Comparison of ENCODE assay signal across 20 cellular contexts in the genomic region with DNA sequence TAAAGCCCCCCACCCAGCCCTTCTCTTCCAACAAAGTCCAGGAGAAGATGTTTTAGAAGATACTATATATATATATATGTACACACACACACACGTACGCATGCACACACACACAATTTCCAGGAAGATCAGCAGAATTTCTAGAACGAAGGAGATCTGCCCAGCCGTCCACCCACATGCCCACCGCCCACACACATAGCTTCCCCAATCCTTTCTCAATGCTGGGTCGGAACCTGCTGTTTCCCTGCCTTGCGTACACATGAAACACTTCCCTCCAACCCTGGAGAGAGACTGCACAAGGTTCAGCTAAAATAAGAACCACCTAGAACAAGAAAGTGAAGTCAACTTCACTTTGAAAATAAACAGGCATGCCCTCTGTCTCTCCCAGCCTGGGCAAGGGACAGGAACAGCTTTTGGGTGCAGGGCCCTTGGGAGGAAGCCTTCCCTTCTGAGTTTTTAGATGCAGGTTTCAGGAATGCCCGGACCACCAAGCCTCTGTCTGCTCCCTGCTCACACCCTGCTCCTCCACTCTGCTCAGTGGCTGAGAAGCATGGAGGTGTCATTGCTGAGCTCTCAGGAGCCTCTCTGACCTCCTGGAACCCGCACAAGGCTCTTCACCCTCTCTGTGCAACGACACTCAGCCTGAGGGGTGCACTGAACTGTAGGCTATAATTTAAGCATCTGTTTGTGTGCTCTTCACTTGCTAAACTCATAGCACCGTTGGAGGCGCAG.
DNase-seq lines count a peak whose midpoint lies in the region; ATAC-seq and TF ChIP-seq lines count a peak whose summit lies in the region.
"Had no signal": no experiment of that assay in that cellular context is flagged by ENCODE, and none has a peak within 500 bp of the region (broad histone marks: within the 10 kb centered on the region; RNA-seq: fewer than 3 reads in every experiment).

No MANE protein-coding gene starts in this region.

- no peak overlapping the region for H2AFZ ChIP-seq in PC-9

- no peaks in the 10 kb centered on the region for H3K36me3 ChIP-seq in heart right ventricle
- H3K36me3 ChIP-seq in endodermal cell (ENCODE audit: control insufficient read depth, insufficient read depth, low read length): no peaks in the 10 kb centered on the region
- H3K36me3 ChIP-seq in upper lobe of right lung: no peaks in the 10 kb centered on the region
- no peaks in the 10 kb centered on the region for H3K36me3 ChIP-seq in PC-9 (ENCODE audit: low read depth)
- H3K36me3 ChIP-seq in stomach: no peaks in the 10 kb centered on the region
- H3K36me3 ChIP-seq: BLaER1 had no signal

- H4K20me1 ChIP-seq in PC-9 (ENCODE audit: insufficient read depth): no peaks in the 10 kb centered on the region
- H4K20me1 ChIP-seq: BLaER1 had no signal

- no peak for TF ChIP-seq POLR2A in stomach (IDR thresholded peaks at IDR 0.05)

- H3K4me1 ChIP-seq in heart right ventricle (peaks cover 4 to 43% (median 28%) of the 10 kb centered on the region in 9 donors), endodermal cell (ENCODE audit: control insufficient read depth, insufficient read depth, low read length) (peaks cover 17% of the 10 kb centered on the region), upper lobe of right lung (peaks cover 20% of the 10 kb centered on the region), PC-9 (replicated peaks; ENCODE audit: insufficient read depth) (peaks cover 29% of the 10 kb centered on the region), stomach (peaks cover 5 to 47% (median 19%) of the 10 kb centered on the region in 4 donors)

- no peak overlapping the region for H3K4me3 ChIP-seq in heart right ventricle
- no peak overlapping the region for H3K4me3 ChIP-seq in endodermal cell (ENCODE audit: low read length)
- no peak overlapping the region for H3K4me3 ChIP-seq in upper lobe of right lung
- H3K4me3 ChIP-seq in PC-9: no peak overlapping the region
- no peak overlapping the region for H3K4me3 ChIP-seq in stomach
- H3K4me3 ChIP-seq: BLaER1 had no signal

- no peaks in the 10 kb centered on the region for H3K9me3 ChIP-seq in heart right ventricle
- no peaks in the 10 kb centered on the region for H3K9me3 ChIP-seq in endodermal cell (ENCODE audit: control insufficient read depth, low read length)
- H3K9me3 ChIP-seq in upper lobe of right lung: no peaks in the 10 kb centered on the region
- no peaks in the 10 kb centered on the region for H3K9me3 ChIP-seq in PC-9 (ENCODE audit: insufficient read depth, low read depth)
- no peaks in the 10 kb centered on the region for H3K9me3 ChIP-seq in stomach
- H3K9me3 ChIP-seq: BLaER1 had no signal

- no peak overlapping the region for H3K4me3 Mint-ChIP-seq in endodermal cell
- H3K4me3 Mint-ChIP-seq in nephron: peak overlapping the region in 1 of 3 experiments; percentile 6
- H3K4me3 Mint-ChIP-seq: IgD-negative memory B cell had no signal

- BruUV-seq in PC-9 (replicated peaks; lab: Mats Ljungman, UMichigan): no TSS peak

- no peak for TF ChIP-seq EP300 in stomach (IDR thresholded peaks at IDR 0.05)

- POLR2A ChIA-PET in PC-9 (lab: Charles Lee; ENCODE audit: unreplicated experiment): no interaction called here

- TF ChIP-seq CTCF in heart right ventricle (IDR thresholded peaks at IDR 0.05): no peak
- TF ChIP-seq CTCF in endodermal cell (conservative IDR thresholded peaks at IDR 0.05): no peak
- TF ChIP-seq CTCF in nephron (IDR thresholded peaks at IDR 0.05; ENCODE audit: unreplicated experiment in 3 of 3): no peak
- no peak for TF ChIP-seq CTCF in upper lobe of right lung (IDR thresholded peaks at IDR 0.05)
- TF ChIP-seq CTCF in PC-9 (conservative IDR thresholded peaks at IDR 0.05): no peak
- TF ChIP-seq CTCF in stomach (IDR thresholded peaks at IDR 0.05): no peak

- H3K79me2 ChIP-seq in PC-9 (ENCODE audit: low read depth): no peaks in the 10 kb centered on the region

- DNase-seq in heart right ventricle (no peak), left cardiac atrium (no peak), endodermal cell (peak; percentile 24), upper lobe of right lung (peak; percentile 70), PC-9 (no peak), stomach (no peak)
- DNase-seq: COR-L47, DMS153, EL, HCEC 1CT, NCI-H187 treated with DMSO at 0.1 percent for 48 hours, NCI-H2171 treated with DMSO at 0.1 percent for 48 hours, NCI-H446 treated with DMSO at 0.1 percent for 48 hours, NCI-H748 treated with DMSO at 0.1 percent for 48 hours, PC-3 had no signal

- CTCF ChIA-PET in PC-9 (lab: Charles Lee): no interaction called here

- H3K4me1 Mint-ChIP-seq in endodermal cell: peaks cover 42% of the 10 kb centered on the region
- peaks cover 75% of the 10 kb centered on the region for H3K4me1 Mint-ChIP-seq in nephron

- intact Hi-C loops in heart right ventricle (cut with DNase I) (no loop called here), left cardiac atrium (cut with DNase I) (no loop called here), upper lobe of right lung (cut with DNase I) (no loop called here), PC-9 (cut with micrococcal nuclease; ENCODE audit: unreplicated experiment) (no loop called here), stomach (cut with DNase I; ENCODE audit: low total_unique reads) (no loop called here)

- H3K27ac ChIP-seq in heart right ventricle (peak overlapping the region in 7 of 10 donors; percentile 33 to 73 (median 63)), endodermal cell (ENCODE audit: low read depth, low read length) (no peak overlapping the region), upper lobe of right lung (no peak overlapping the region), PC-9 (no peak overlapping the region), stomach (no peak overlapping the region)
- H3K27ac ChIP-seq: BLaER1, HL-60 had no signal

- H3K9me2 ChIP-seq in PC-9 (ENCODE audit: insufficient read depth): no peaks in the 10 kb centered on the region

- no peaks in the 10 kb centered on the region for H3K9me3 Mint-ChIP-seq in endodermal cell
- H3K9me3 Mint-ChIP-seq in nephron: no peaks in the 10 kb centered on the region

- peaks cover 0 to 14% (median 6%) of the 10 kb centered on the region in 7 donors for H3K27me3 ChIP-seq in heart right ventricle
- peaks cover 7% of the 10 kb centered on the region for H3K27me3 ChIP-seq in endodermal cell (ENCODE audit: control insufficient read depth, insufficient read depth, low read length, poor library complexity, severe bottlenecking)
- H3K27me3 ChIP-seq in upper lobe of right lung: peaks cover under 1% of the 10 kb centered on the region
- H3K27me3 ChIP-seq in PC-9 (ENCODE audit: insufficient read depth, low read depth): no peaks in the 10 kb centered on the region
- H3K27me3 ChIP-seq in stomach: no peaks in the 10 kb centered on the region
- H3K27me3 ChIP-seq: BLaER1 had no signal

- H3K9ac ChIP-seq in endodermal cell (ENCODE audit: extremely low read depth, low read length, poor library complexity, severe bottlenecking): no peak overlapping the region
- H3K9ac ChIP-seq: BLaER1 had no signal

- WGBS in heart right ventricle, 2 donors: 69 to 72% methylated on average over 10 to 12 of the region's 12 CpGs
- 91 to 93% methylated on average over 6 to 12 of the region's 12 CpGs for WGBS in endodermal cell (ENCODE audit: insufficient coverage in 1 of 2, insufficient read length in 1 of 2), 2 experiments
- WGBS in stomach, 5 donors: 85 to 100% (median 87%) methylated on average over 5 to 12 of the region's 12 CpGs

- H3K36me3 Mint-ChIP-seq in endodermal cell (ENCODE audit: low read depth) (no peaks in the 10 kb centered on the region), nephron (ENCODE audit: low read depth) (no peaks in the 10 kb centered on the region)

- H3K27me3 Mint-ChIP-seq in endodermal cell (ENCODE audit: insufficient read depth) (peaks cover 27% of the 10 kb centered on the region), nephron (ENCODE audit: low read depth) (peaks cover 15% of the 10 kb centered on the region)

- H3K27ac Mint-ChIP-seq in endodermal cell (no peak overlapping the region), nephron (peak overlapping the region; percentile 7 to 78 (median 15))

- peaks cover 13% of the 10 kb centered on the region; the same call in 1 of the 2 replicates for H3F3A ChIP-seq in PC-9 (ENCODE audit: insufficient read depth, low read depth)

- peak in 6 of 8 donors; percentile 28 to 66 (median 54) for ATAC-seq in heart right ventricle
- no peak for ATAC-seq in left cardiac atrium
- peak; percentile 54 for ATAC-seq in upper lobe of right lung
- no peak for ATAC-seq in GM18867 (IDR thresholded peaks at IDR 0.05; ENCODE audit: unreplicated experiment)

- H3K4me2 ChIP-seq in PC-9: no peak overlapping the region

Comparison
In these comparisons a context has a peak if more than half of its experiments do, and no peak if none do; other contexts are left out.
1. ATAC-seq: peak in heart right ventricle (6 of 8) and upper lobe of right lung (single experiment); none in left cardiac atrium (0 of 2) and GM18867 (single experiment).
2. DNase-seq: peak in endodermal cell (single experiment) and upper lobe of right lung (single experiment); none in heart right ventricle (0 of 2), left cardiac atrium (single experiment), PC-9 (0 of 2) and stomach (single experiment).
3. H3K27ac ChIP-seq: peak in heart right ventricle (7 of 10); none in endodermal cell (single experiment), upper lobe of right lung (single experiment), PC-9 (single experiment) and stomach (0 of 5).